Comparison of ENCODE assay signal across 19 cellular contexts in the genomic region with DNA sequence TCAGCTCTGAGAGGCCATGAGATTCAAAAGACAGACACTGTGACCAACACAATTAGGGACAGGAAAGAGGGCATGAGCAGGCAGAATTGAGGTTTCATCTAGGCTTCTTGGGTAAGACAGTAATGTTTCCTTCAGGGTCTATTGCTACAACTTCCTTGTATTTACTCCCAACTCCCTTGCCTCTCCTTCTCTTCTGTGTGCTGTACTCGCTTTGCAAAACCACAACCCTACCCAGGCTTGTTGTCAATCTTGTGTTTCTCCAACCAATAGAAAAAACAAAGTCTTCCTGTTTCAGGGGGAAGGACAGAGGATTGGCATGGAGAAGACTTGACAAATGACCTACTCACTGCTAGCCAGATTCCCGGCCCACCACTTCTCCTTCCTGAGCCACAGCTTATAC. TPM values are rescaled to one million over a fixed set of nuclear protein-coding genes. Genes with fewer than 3 reads are reported as not detected.
"Had no signal": no experiment of that assay in that cellular context is flagged by ENCODE, and none has a peak within 500 bp of the region (broad histone marks: within the 10 kb centered on the region; RNA-seq: fewer than 3 reads in every experiment).

No MANE protein-coding gene starts in this region.

- H3K36me3 ChIP-seq: esophagus squamous epithelium, heart right ventricle, left ventricle myocardium inferior, neural progenitor cell, prostate gland, thyroid gland, WERI-Rb-1 had no signal

- H3K27me3 ChIP-seq: neural progenitor cell, thyroid gland had no signal

- ATAC-seq: heart right ventricle, right cardiac atrium had no signal

- H3K4me3 Mint-ChIP-seq: activated naive CD8-positive, alpha-beta T cell treated with anti-CD3 and anti-CD28 coated beads for 36 hours; immature natural killer cell; memory B cell; neural progenitor cell had no signal

- H3K36me3 Mint-ChIP-seq: activated naive CD8-positive, alpha-beta T cell treated with anti-CD3 and anti-CD28 coated beads for 36 hours; immature natural killer cell; memory B cell; neural progenitor cell had no signal

- H3K4me1 ChIP-seq: esophagus squamous epithelium, heart right ventricle, left ventricle myocardium inferior, prostate gland, thyroid gland had no signal

- DNase-seq: activated CD4-positive, alpha-beta T cell treated with anti-CD3 and anti-CD28 coated beads, Interleukin-2, amount 50 U/mL, for 48 hours; activated naive CD8-positive, alpha-beta T cell treated with anti-CD3 and anti-CD28 coated beads for 36 hours; amniotic stem cell; effector CD8-positive, alpha-beta T cell; esophagus squamous epithelium; heart right ventricle; immature natural killer cell; kidney glomerular epithelial cell; left ventricle myocardium inferior; right cardiac atrium; stimulated activated CD4-positive, alpha-beta T cell treated with anti-CD3 and anti-CD28 coated beads, Interleukin-2, amount 100 ng/mL, for 24 hours; stimulated activated naive CD4-positive, alpha-beta T cell treated with Interleukin-2 at 50 U/mL for 16 hours; WERI-Rb-1 had no signal

- H3K9me3 ChIP-seq: esophagus squamous epithelium, heart right ventricle, left ventricle myocardium inferior, prostate gland, thyroid gland had no signal

- H3K4me1 Mint-ChIP-seq: activated naive CD8-positive, alpha-beta T cell treated with anti-CD3 and anti-CD28 coated beads for 36 hours; immature natural killer cell; memory B cell; neural progenitor cell had no signal

- H3K4me3 ChIP-seq: esophagus squamous epithelium, heart right ventricle, left ventricle myocardium inferior, neural progenitor cell, prostate gland, thyroid gland had no signal

- H3K9me3 Mint-ChIP-seq: activated naive CD8-positive, alpha-beta T cell treated with anti-CD3 and anti-CD28 coated beads for 36 hours; immature natural killer cell; memory B cell; neural progenitor cell had no signal

- H3K27ac Mint-ChIP-seq: activated naive CD8-positive, alpha-beta T cell treated with anti-CD3 and anti-CD28 coated beads for 36 hours; immature natural killer cell; memory B cell; neural progenitor cell had no signal

- H3K27ac ChIP-seq: esophagus squamous epithelium, heart right ventricle, left ventricle myocardium inferior, neural progenitor cell, prostate gland, thyroid gland, WERI-Rb-1 had no signal

RNA-seq across cellular contexts. Expression of gene MASP1, which starts 36.3 kb away (rescaled TPM):
- total RNA-seq: activated naive CD8-positive, alpha-beta T cell treated with anti-CD3 and anti-CD28 coated beads for 36 hours; mononuclear cell; osteocyte had no signal
- polyA plus RNA-seq: immature natural killer cell had no signal
